ENCODE assay signal across 8 cellular contexts in genomic region chr9:134328341-134328840, GRCh38. TPM values are rescaled to one million over a fixed set of nuclear protein-coding genes. Genes with fewer than 3 reads are reported as not detected.
DNase-seq lines count a peak whose midpoint lies in the region; ATAC-seq, FAIRE-seq and TF ChIP-seq lines count a peak whose summit lies in the region.

No MANE protein-coding gene starts in this region.

- peak overlapping the region; percentile 93 for H3K4me3 ChIP-seq in A549
- no peak overlapping the region for H3K4me3 ChIP-seq in NT2/D1 (ENCODE audit: insufficient read length, low read depth)
- peak overlapping the region; percentile 72 to 91 for H3K4me3 ChIP-seq in esophagus (ENCODE audit: low read depth in 1 of 2, low read length in 2 of 2)
- H3K4me3 ChIP-seq in muscle layer of duodenum (ENCODE audit: low read depth in 1 of 2, low read length in 2 of 2): peak overlapping the region; percentile 74 to 78

- no peak for TF ChIP-seq CTCF in A549 (IDR thresholded peaks at IDR 0.05)

- peak in 1 of 2 experiments; percentile 30; a peak in 3 of 6 replicates for ATAC-seq in A549

- TF ChIP-seq EP300 in A549 (IDR thresholded peaks at IDR 0.05): no peak

- H3K9me3 ChIP-seq in A549 (no peaks in the 10 kb centered on the region), NT2/D1 (ENCODE audit: insufficient read depth, low read length) (no peaks in the 10 kb centered on the region), esophagus (ENCODE audit: control insufficient read depth in 2 of 2, insufficient read depth in 1 of 2, low read depth in 1 of 2, low read length in 1 of 2) (no peaks in the 10 kb centered on the region), muscle layer of duodenum (ENCODE audit: control insufficient read depth in 1 of 2, low read length in 2 of 2) (no peaks in the 10 kb centered on the region)

- H3K9ac ChIP-seq in NT2/D1 (ENCODE audit: insufficient read length, low read depth): peak overlapping the region; percentile 82

- WGBS in A549 (ENCODE audit: missing lambda C conversion rate): 47% methylated on average over 11 of the region's 16 CpGs
- WGBS in esophagus, 2 donors: 27 to 33% methylated on average over 16 of the region's 16 CpGs

- TF ChIP-seq POLR2A in A549 (IDR thresholded peaks at IDR 0.05; ENCODE audit: low read length) (no peak), GM12892 (IDR thresholded peaks at IDR 0.05; ENCODE audit: low read depth, low read length) (no peak)

- FAIRE-seq in A549 (lab: Jason Lieb, UNC): no peak
- no peak for FAIRE-seq in GM12892 (lab: Jason Lieb, UNC)

- DNase-seq in A549 (ENCODE audit: low read depth in 1 of 2, low spot score in 1 of 2) (no peak), NT2/D1 (ENCODE audit: low read depth, low spot score) (no peak), GM12892 (ENCODE audit: insufficient read length) (no peak), NCI-H226 (no peak), NCI-H2196 (lab: John Stamatoyannopoulos, UW; ENCODE audit: unreplicated experiment) (no peak)
- DNase-seq in activated T-cell treated with anti-CD3 and anti-CD28 coated beads, Interleukin-2, amount 50 U/mL, for 48 hours: no peak

- H3K36me3 ChIP-seq in NT2/D1 (ENCODE audit: insufficient read depth, insufficient read length, low read length): no peaks in the 10 kb centered on the region
- H3K36me3 ChIP-seq in esophagus (ENCODE audit: control insufficient read depth in 2 of 2, insufficient read depth in 2 of 2, low read length in 1 of 2): no peaks in the 10 kb centered on the region
- H3K36me3 ChIP-seq in muscle layer of duodenum (ENCODE audit: control insufficient read depth in 1 of 2, insufficient read depth in 2 of 2, low read length in 2 of 2): no peaks in the 10 kb centered on the region

- peak overlapping the region; percentile 94 for H3K4me2 ChIP-seq in A549

- H3K4me1 ChIP-seq in A549 (peaks cover 60% of the 10 kb centered on the region), NT2/D1 (ENCODE audit: insufficient read depth, insufficient read length) (peaks cover 58% of the 10 kb centered on the region), esophagus (ENCODE audit: control insufficient read depth in 2 of 2, insufficient read depth in 2 of 2, low read length in 1 of 2) (peaks cover 29 to 67% of the 10 kb centered on the region in 2 donors), muscle layer of duodenum (ENCODE audit: control insufficient read depth in 1 of 2, insufficient read depth in 2 of 2, low read length in 2 of 2) (peaks cover 20 to 67% of the 10 kb centered on the region in 2 donors)

- no peaks in the 10 kb centered on the region for H3K27me3 ChIP-seq in NT2/D1 (ENCODE audit: insufficient read depth, insufficient read length)
- no peaks in the 10 kb centered on the region for H3K27me3 ChIP-seq in esophagus (ENCODE audit: control insufficient read depth in 1 of 2, insufficient read depth in 2 of 2, low read length in 2 of 2)
- H3K27me3 ChIP-seq in muscle layer of duodenum (ENCODE audit: low read depth, low read length): no peaks in the 10 kb centered on the region

- H3K27ac ChIP-seq in A549 (peak overlapping the region; percentile 95 to 99), esophagus (ENCODE audit: low read depth in 2 of 2, low read length in 1 of 2) (peak overlapping the region; percentile 92 to 98), muscle layer of duodenum (ENCODE audit: low read length) (peak overlapping the region; percentile 69)

- TF ChIP-seq RAD21 in A549 (conservative IDR thresholded peaks at IDR 0.05 in 1 of 2, IDR thresholded peaks at IDR 0.05 in 1 of 2): no peak

- POLR2A ChIA-PET in A549 (lab: Yijun Ruan, JAX): interaction anchor here (0.9 kb wide), 1 partner anchor 49 kb away, joined by 4 read pairs; no protein-coding TSS in a partner anchor

- CTCF ChIA-PET in A549 (lab: Yijun Ruan, JAX): interaction anchor here (0.5 to 4.1 kb wide), 7 partner anchors 13 to 157 kb away, joined by 3 to 21 read pairs (median 5); no protein-coding TSS in a partner anchor

TF ChIP-seq in A549, 52 proteins besides CTCF, POLR2A, EP300 and RAD21:
- TF ChIP-seq RFX5 (IDR thresholded peaks at IDR 0.05) (no peak), MYC (IDR thresholded peaks at IDR 0.05; ENCODE audit: borderline replicate concordance, low read length) (no peak), ATOH8 (CRISPR knock-in tag; IDR thresholded peaks at IDR 0.05; ENCODE audit: low read depth) (no peak), HDAC2 (IDR thresholded peaks at IDR 0.05) (no peak), ZSCAN20 (CRISPR knock-in tag; IDR thresholded peaks at IDR 0.05) (no peak), ELK1 (IDR thresholded peaks at IDR 0.05; ENCODE audit: low read depth, low read length) (no peak), USF2 (IDR thresholded peaks at IDR 0.05) (no peak), HMGXB4 (CRISPR knock-in tag; IDR thresholded peaks at IDR 0.05; ENCODE audit: borderline replicate concordance) (no peak), ZFP36 (IDR thresholded peaks at IDR 0.05; ENCODE audit: borderline replicate concordance, partially characterized antibody) (no peak), RCOR1 (IDR thresholded peaks at IDR 0.05; ENCODE audit: low read depth, low read length) (no peak), CHD2 (IDR thresholded peaks at IDR 0.05; ENCODE audit: low read length, partially characterized antibody) (no peak)
TF ChIP-seq in A549: peak in this region for 0.

RNA-seq across cellular contexts. Expression of gene RXRA, which starts 2.1 kb away (rescaled TPM):
- 6.6 and 10.2 TPM in 2 replicates for polyA plus RNA-seq in A549 (2011; rRNA removed)
- polyA plus RNA-seq in A549 (2012; cell fraction: cytosol; rRNA removed): 16.7 and 21.8 TPM in 2 replicates
- polyA plus RNA-seq in A549 (2012; cell fraction: nucleus; rRNA removed): 25.5 and 28.7 TPM in 2 replicates
- 22.0 to 23.9 TPM (median 22.5 TPM) in 3 replicates for polyA plus RNA-seq in A549 (2017; fragmentation: RNase III; extraction: RNeasy Plus Mini Kit Qiagen cat#74134 plus additional on column Dnase treatment)
- 8.2 and 12.5 TPM in 2 replicates for polyA minus RNA-seq in A549 (2011; rRNA and poly(A)+ RNA removed)
- polyA plus RNA-seq in esophagus: 10 to 100 TPM; 31.4 to 63.4 TPM
- 19.7 TPM for polyA plus RNA-seq in GM12892 (2012; ENCODE audit: missing spikeins)
